ENCODE assay signal across 1 cellular context in genomic region chr16:73092236-73092781, GRCh38.
A peak's percentile ranks its signal among the peaks of the same experiment; 100 is the strongest.
TF ChIP-seq lines count a peak whose summit lies in the region.

No MANE protein-coding gene starts in this region.

TF ChIP-seq in HepG2, 621 proteins besides CTCF, POLR2A, EP300 and RAD21 (continued from another document and continues in another):
- TF ChIP-seq FOXA1 (IDR thresholded peaks at IDR 0.05) (no peak), FOXA1 (CRISPR knock-in tag; IDR thresholded peaks at IDR 0.05) (no peak), MXI1 (IDR thresholded peaks at IDR 0.05; ENCODE audit: borderline replicate concordance, low read depth, low read length) (no peak), PRMT3 (CRISPR knock-in tag; IDR thresholded peaks at IDR 0.05; ENCODE audit: borderline replicate concordance, low read depth) (no peak), NFE2 (CRISPR knock-in tag; IDR thresholded peaks at IDR 0.05) (no peak), FOSL2 (CRISPR knock-in tag; IDR thresholded peaks at IDR 0.05) (no peak), POLR2AphosphoS5 (IDR thresholded peaks at IDR 0.05; ENCODE audit: low read depth, low read length) (no peak), ELF4 (CRISPR knock-in tag; IDR thresholded peaks at IDR 0.05; ENCODE audit: borderline replicate concordance) (no peak), STAT5B (CRISPR knock-in tag; IDR thresholded peaks at IDR 0.05) (no peak), TFDP2 (CRISPR knock-in tag; IDR thresholded peaks at IDR 0.05) (0 out of 2 replicates have a peak, but pooled peaks have one; percentile 22), ZSCAN29 (CRISPR knock-in tag; conservative IDR thresholded peaks at IDR 0.05) (no peak), REXO4 (CRISPR knock-in tag; IDR thresholded peaks at IDR 0.05; ENCODE audit: borderline replicate concordance) (no peak), POLR2AphosphoS2 (IDR thresholded peaks at IDR 0.05; ENCODE audit: low read depth, low read length) (no peak), SRSF9 (IDR thresholded peaks at IDR 0.05; ENCODE audit: borderline replicate concordance, insufficient read depth, low read depth, low read length, poor library complexity, severe bottlenecking) (no peak), KLF16 (CRISPR knock-in tag; IDR thresholded peaks at IDR 0.05) (0 out of 4 replicates have a peak, but pooled peaks of 1 of the 2 experiments have one; percentile 22), ZNF776 (CRISPR knock-in tag; IDR thresholded peaks at IDR 0.05) (no peak), ZNF367 (CRISPR knock-in tag; IDR thresholded peaks at IDR 0.05; ENCODE audit: borderline replicate concordance) (no peak), CEBPG (CRISPR knock-in tag; IDR thresholded peaks at IDR 0.05) (peak; percentile 57; the same call in 1 of the 2 replicates), ARHGAP35 (CRISPR knock-in tag; IDR thresholded peaks at IDR 0.05; ENCODE audit: borderline replicate concordance) (no peak), ZBTB33 (CRISPR knock-in tag; IDR thresholded peaks at IDR 0.05) (peak; percentile 97), RARA (CRISPR knock-in tag; IDR thresholded peaks at IDR 0.05) (0 out of 2 replicates have a peak, but pooled peaks have one; percentile 31), ZSCAN9 (CRISPR knock-in tag; IDR thresholded peaks at IDR 0.05; ENCODE audit: borderline replicate concordance) (0 out of 2 replicates have a peak, but pooled peaks have one; percentile 38), ZNF136 (CRISPR knock-in tag; IDR thresholded peaks at IDR 0.05; ENCODE audit: low read depth) (no peak), MLX (CRISPR knock-in tag; IDR thresholded peaks at IDR 0.05) (peak; percentile 42; the same call in 1 of the 2 replicates), KAT8 (CRISPR knock-in tag; IDR thresholded peaks at IDR 0.05) (peak; percentile 65), ZBTB38 (CRISPR knock-in tag; IDR thresholded peaks at IDR 0.05) (peak; percentile 83), MXD3 (CRISPR knock-in tag; IDR thresholded peaks at IDR 0.05) (no peak), TRIM22 (IDR thresholded peaks at IDR 0.05) (no peak), ATF7-NPFF (CRISPR knock-in tag; IDR thresholded peaks at IDR 0.05; ENCODE audit: low read depth) (no peak), MBNL3 (CRISPR knock-in tag; conservative IDR thresholded peaks at IDR 0.05) (no peak), ZNF253 (CRISPR knock-in tag; IDR thresholded peaks at IDR 0.05; ENCODE audit: borderline replicate concordance) (0 out of 2 replicates have a peak, but pooled peaks have one; percentile 32), GLI4 (CRISPR knock-in tag; IDR thresholded peaks at IDR 0.05; ENCODE audit: borderline replicate concordance) (no peak), MAX (IDR thresholded peaks at IDR 0.05) (peak; percentile 76), BCLAF1 (IDR thresholded peaks at IDR 0.05) (no peak), ZNF652 (CRISPR knock-in tag; IDR thresholded peaks at IDR 0.05; ENCODE audit: borderline replicate concordance, low read depth) (no peak), ZNF30 (CRISPR knock-in tag; IDR thresholded peaks at IDR 0.05) (no peak), RBAK (CRISPR knock-in tag; IDR thresholded peaks at IDR 0.05) (no peak), POGK (CRISPR knock-in tag; conservative IDR thresholded peaks at IDR 0.05) (no peak), TERF1 (CRISPR knock-in tag; IDR thresholded peaks at IDR 0.05) (no peak), CEBPB (IDR thresholded peaks at IDR 0.05; ENCODE audit: borderline replicate concordance, low read depth, low read length) (peak; percentile 62; the same call in 1 of the 2 replicates), NR2F1 (CRISPR knock-in tag; IDR thresholded peaks at IDR 0.05) (no peak), MNT (IDR thresholded peaks at IDR 0.05) (no peak), ZNF713 (CRISPR knock-in tag; IDR thresholded peaks at IDR 0.05) (no peak), BCL3 (CRISPR knock-in tag; IDR thresholded peaks at IDR 0.05) (no peak), MYC (CRISPR knock-in tag; IDR thresholded peaks at IDR 0.05; ENCODE audit: borderline replicate concordance) (peak; percentile 30; the same call in 1 of the 2 replicates), PHF5A (CRISPR knock-in tag; IDR thresholded peaks at IDR 0.05; ENCODE audit: low read depth, unreplicated experiment) (no peak), ZNF496 (CRISPR knock-in tag; IDR thresholded peaks at IDR 0.05; ENCODE audit: insufficient replicate concordance) (no peak), GATAD2A (CRISPR knock-in tag; IDR thresholded peaks at IDR 0.05) (peak; percentile 59), ZBTB2 (CRISPR knock-in tag; IDR thresholded peaks at IDR 0.05; ENCODE audit: low read depth) (no peak), FIP1L1 (IDR thresholded peaks at IDR 0.05; ENCODE audit: borderline replicate concordance, insufficient read depth, low read depth, low read length) (no peak)
